16 cellular contexts compared by ENCODE assay signal in the genomic region with DNA sequence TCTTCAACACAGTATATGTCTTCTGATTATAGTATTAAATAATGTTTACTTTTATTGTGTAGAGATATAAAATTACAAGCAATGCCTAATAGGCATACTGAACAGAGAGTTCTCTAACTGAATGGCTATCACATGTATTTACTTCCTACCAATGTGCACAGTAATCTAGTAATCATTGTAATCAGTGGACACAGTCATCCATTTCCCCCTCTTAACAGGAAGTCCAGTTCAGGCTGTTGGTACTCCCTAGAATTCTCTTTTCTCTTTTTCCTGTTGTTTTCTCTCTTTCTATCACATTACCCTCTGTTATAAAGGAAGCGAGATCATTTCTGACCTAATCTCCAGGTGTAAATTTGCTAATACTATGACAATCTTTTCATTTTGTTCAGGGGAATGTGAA.
"Had no signal": no experiment of that assay in that cellular context is flagged by ENCODE, and none has a peak within 500 bp of the region (broad histone marks: within the 10 kb centered on the region; RNA-seq: fewer than 3 reads in every experiment).

No MANE protein-coding gene starts in this region.

- H3K4me1 Mint-ChIP-seq: central memory CD8-positive, alpha-beta T cell; memory B cell; stimulated activated naive CD8-positive, alpha-beta T cell treated with anti-CD3 and anti-CD28 coated beads, Interleukin-15, amount 100 ng/mL, for 72 hours; T-cell; WTC11 had no signal

- H3K27me3 ChIP-seq: sigmoid colon, testis had no signal

- H3K9me3 Mint-ChIP-seq: WTC11 had no signal

- H3K27ac Mint-ChIP-seq: effector memory CD8-positive, alpha-beta T cell; memory B cell; natural killer cell treated with Interleukin-12 subunit alpha and Interleukin-12 subunit beta and Interleukin-15 and Interleukin-18, amount 100 ng/mL, for 72 hours; stimulated activated naive CD8-positive, alpha-beta T cell treated with anti-CD3 and anti-CD28 coated beads, Interleukin-15, amount 100 ng/mL, for 72 hours; T-cell; WTC11 had no signal

- H3K4me3 ChIP-seq: psoas muscle, sigmoid colon, testis had no signal

- H3K4me3 Mint-ChIP-seq: central memory CD8-positive, alpha-beta T cell; effector memory CD8-positive, alpha-beta T cell; memory B cell; natural killer cell treated with Interleukin-12 subunit alpha and Interleukin-12 subunit beta and Interleukin-15 and Interleukin-18, amount 100 ng/mL, for 72 hours; stimulated activated naive CD8-positive, alpha-beta T cell treated with anti-CD3 and anti-CD28 coated beads, Interleukin-15, amount 100 ng/mL, for 72 hours; T-cell; WTC11 had no signal

- DNase-seq: activated CD4-positive, alpha-beta T cell treated with anti-CD3 and anti-CD28 coated beads for 48 hours; activated naive CD4-positive, alpha-beta T cell treated with Interleukin-2 at 50 U/mL for 16 hours; cortex of kidney; effector memory CD8-positive, alpha-beta T cell; head of caudate nucleus; nucleus accumbens; psoas muscle; sigmoid colon; stimulated activated CD4-positive, alpha-beta T cell treated with anti-CD3 and anti-CD28 coated beads, Interleukin-12 subunit alpha, Interleukin-12 subunit beta, amount 100 ng/mL, for 4 hours; stimulated activated naive CD8-positive, alpha-beta T cell treated with anti-CD3 and anti-CD28 coated beads, Interleukin-15, amount 100 ng/mL, for 72 hours; T-cell; testis had no signal

- H3K36me3 Mint-ChIP-seq: memory B cell; natural killer cell treated with Interleukin-12 subunit alpha and Interleukin-12 subunit beta and Interleukin-15 and Interleukin-18, amount 100 ng/mL, for 72 hours; T-cell; WTC11 had no signal

- H3K27me3 Mint-ChIP-seq: central memory CD8-positive, alpha-beta T cell; effector memory CD8-positive, alpha-beta T cell; memory B cell; natural killer cell treated with Interleukin-12 subunit alpha and Interleukin-12 subunit beta and Interleukin-15 and Interleukin-18, amount 100 ng/mL, for 72 hours; stimulated activated naive CD8-positive, alpha-beta T cell treated with anti-CD3 and anti-CD28 coated beads, Interleukin-15, amount 100 ng/mL, for 72 hours; T-cell had no signal

- H3K9me3 ChIP-seq: psoas muscle, sigmoid colon, testis had no signal

- H3K36me3 ChIP-seq: sigmoid colon had no signal

- H3K27ac ChIP-seq: psoas muscle, sigmoid colon, testis had no signal

- H3K4me1 ChIP-seq: psoas muscle, sigmoid colon, testis had no signal
